8 cellular contexts compared by ENCODE assay signal in the genomic region with DNA sequence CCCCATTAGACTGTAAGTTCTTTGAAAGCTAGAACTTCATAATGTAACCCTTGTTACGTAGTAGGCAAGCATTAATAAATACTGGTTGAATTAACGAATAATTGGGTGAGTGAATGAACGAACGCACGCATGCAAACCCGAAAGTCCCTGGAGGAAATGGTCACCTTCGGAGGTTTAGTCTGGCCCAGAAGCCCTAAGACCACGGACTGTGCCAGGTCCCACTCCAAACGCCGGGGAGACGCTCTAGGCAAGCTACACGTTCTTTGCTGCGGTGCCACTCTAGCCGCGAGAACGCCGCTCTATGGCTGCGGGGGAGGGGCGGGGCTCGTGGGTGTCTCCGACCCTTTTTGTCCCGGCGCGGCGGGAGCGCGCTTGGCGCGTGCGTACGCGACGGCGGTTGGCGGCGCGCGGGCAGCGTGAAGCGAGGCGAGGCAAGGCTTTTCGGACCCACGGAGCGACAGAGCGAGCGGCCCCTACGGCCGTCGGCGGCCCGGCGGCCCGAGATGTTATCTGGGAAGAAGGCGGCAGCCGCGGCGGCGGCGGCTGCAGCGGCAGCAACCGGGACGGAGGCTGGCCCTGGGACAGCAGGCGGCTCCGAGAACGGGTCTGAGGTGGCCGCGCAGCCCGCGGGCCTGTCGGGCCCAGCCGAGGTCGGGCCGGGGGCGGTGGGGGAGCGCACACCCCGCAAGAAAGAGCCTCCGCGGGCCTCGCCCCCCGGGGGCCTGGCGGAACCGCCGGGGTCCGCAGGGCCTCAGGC. TPM values are rescaled to one million over a fixed set of nuclear protein-coding genes. Genes with fewer than 3 reads are reported as not detected.
DNase-seq lines count a peak whose midpoint lies in the region; ATAC-seq and TF ChIP-seq lines count a peak whose summit lies in the region.

A gene (plus strand): TSS at position 375 of the 757 bp plus-strand sequence. CDS start 129 bp downstream, at position 504.

- H2AFZ ChIP-seq in GM23338: peak within 1 kb of the TSS; percentile 77

- no peaks in the 10 kb centered on the region for H3K27me3 ChIP-seq in GM23338 (ENCODE audit: insufficient read depth)
- no peaks in the 10 kb centered on the region for H3K27me3 ChIP-seq in RWPE2 (ENCODE audit: insufficient read depth, poor library complexity, severe bottlenecking)

- peaks cover 6% of the 10 kb centered on the region; the same call in 1 of the 2 replicates for H3K4me1 ChIP-seq in GM23338 (ENCODE audit: insufficient read depth)
- peaks cover 8% of the 10 kb centered on the region for H3K4me1 ChIP-seq in RWPE2 (ENCODE audit: insufficient read depth, poor library complexity, severe bottlenecking)

- DNase-seq in ELF-1 (ENCODE audit: low read depth, low spot score) (peak; percentile 96), GM23338 (ENCODE audit: low spot score) (peak; percentile 98), LHCN-M2 (ENCODE audit: low read depth) (peak; percentile 99), RWPE2 (ENCODE audit: low spot score) (peak; percentile 96), fibroblast of mammary gland (ENCODE audit: low read depth) (peak; percentile 98), natural killer cell (peak; percentile 93)
- peak; percentile 89 for DNase-seq in activated T-helper 2 cell treated with anti-CD3 and anti-CD28 coated beads, Interferon-gamma antibody, Interleukin-2, Interleukin-4, amounts not matched to agents 10 μg/mL and 5 μg/mL and 100 μg/mL, durations not matched to agents 14 hours and 24 hours and 36 hours (ENCODE audit: low spot score)
- peak; percentile 93 for DNase-seq in stimulated activated naive CD4-positive, alpha-beta T cell treated with Interleukin-2 at 50 U/mL for 16 hours (lab: John Stamatoyannopoulos, UW)

- H3K27me3 Mint-ChIP-seq in GM23338 (ENCODE audit: insufficient read depth, low read depth, poor library complexity): no peaks in the 10 kb centered on the region
- H3K27me3 Mint-ChIP-seq in activated T-helper 2 cell treated with anti-CD3 and anti-CD28 coated beads, Interferon-gamma antibody, Interleukin-2, Interleukin-4, amounts not matched to agents 10 μg/mL and 5 μg/mL and 100 μg/mL, durations not matched to agents 14 hours and 24 hours and 36 hours (ENCODE audit: low read depth): peaks cover 2% of the 10 kb centered on the region
- H3K27me3 Mint-ChIP-seq in natural killer cell (ENCODE audit: low read depth in 2 of 2): no peaks in the 10 kb centered on the region

- no peaks in the 10 kb centered on the region for H3F3A ChIP-seq in GM23338 (replicated peaks; ENCODE audit: low read depth)

- H3K9me3 Mint-ChIP-seq in GM23338: peaks cover 27% of the 10 kb centered on the region
- H3K9me3 Mint-ChIP-seq in activated T-helper 2 cell treated with anti-CD3 and anti-CD28 coated beads, Interferon-gamma antibody, Interleukin-2, Interleukin-4, amounts not matched to agents 10 μg/mL and 5 μg/mL and 100 μg/mL, durations not matched to agents 14 hours and 24 hours and 36 hours: peaks cover 19% of the 10 kb centered on the region
- peaks cover 0 to 2% of the 10 kb centered on the region in 2 donors for H3K9me3 Mint-ChIP-seq in natural killer cell

- peak; percentile 98 for ATAC-seq in GM23338
- ATAC-seq in RWPE2 (ENCODE audit: low read depth): peak; percentile 97
- ATAC-seq in natural killer cell: peak; percentile 94 to 99 (median 98)

- peak within 1 kb of the TSS; percentile 99 for H3K27ac Mint-ChIP-seq in GM23338
- peak within 1 kb of the TSS; percentile 85 for H3K27ac Mint-ChIP-seq in activated T-helper 2 cell treated with anti-CD3 and anti-CD28 coated beads, Interferon-gamma antibody, Interleukin-2, Interleukin-4, amounts not matched to agents 10 μg/mL and 5 μg/mL and 100 μg/mL, durations not matched to agents 14 hours and 24 hours and 36 hours
- peak within 1 kb of the TSS; percentile 87 to 94 for H3K27ac Mint-ChIP-seq in natural killer cell

- H3K9me2 ChIP-seq in GM23338 (ENCODE audit: insufficient read depth): no peaks in the 10 kb centered on the region

- peaks cover 3% of the 10 kb centered on the region for H3K9me3 ChIP-seq in RWPE2 (ENCODE audit: severe bottlenecking)

- intact Hi-C loops in activated T-helper 2 cell treated with anti-CD3 and anti-CD28 coated beads, Interferon-gamma antibody, Interleukin-2, Interleukin-4, amounts not matched to agents 10 μg/mL and 5 μg/mL and 100 μg/mL, durations not matched to agents 14 hours and 24 hours and 36 hours (cut with micrococcal nuclease): no loop called here
- intact Hi-C loops in natural killer cell (cut with micrococcal nuclease): no loop called here

- H3K4me1 Mint-ChIP-seq in GM23338: peaks cover 9% of the 10 kb centered on the region
- peaks cover 31% of the 10 kb centered on the region for H3K4me1 Mint-ChIP-seq in activated T-helper 2 cell treated with anti-CD3 and anti-CD28 coated beads, Interferon-gamma antibody, Interleukin-2, Interleukin-4, amounts not matched to agents 10 μg/mL and 5 μg/mL and 100 μg/mL, durations not matched to agents 14 hours and 24 hours and 36 hours (ENCODE audit: low read depth)
- peaks cover 45 to 56% of the 10 kb centered on the region in 2 donors for H3K4me1 Mint-ChIP-seq in natural killer cell

- H3K27ac ChIP-seq in GM23338 (ENCODE audit: low read depth): peak within 1 kb of the TSS; percentile 92
- peak within 1 kb of the TSS; percentile 77 for H3K27ac ChIP-seq in RWPE2 (ENCODE audit: poor library complexity, severe bottlenecking)

- H3K4me3 ChIP-seq in GM23338 (peak within 1 kb of the TSS; percentile 84), RWPE2 (ENCODE audit: severe bottlenecking) (peak within 1 kb of the TSS; percentile 92), fibroblast of mammary gland (ENCODE audit: control insufficient read depth, low read depth, low read length) (peak within 1 kb of the TSS; percentile 95)

- H3K36me3 Mint-ChIP-seq in GM23338 (ENCODE audit: low read depth): peaks cover 40% of the 10 kb centered on the region
- H3K36me3 Mint-ChIP-seq in activated T-helper 2 cell treated with anti-CD3 and anti-CD28 coated beads, Interferon-gamma antibody, Interleukin-2, Interleukin-4, amounts not matched to agents 10 μg/mL and 5 μg/mL and 100 μg/mL, durations not matched to agents 14 hours and 24 hours and 36 hours (ENCODE audit: low read depth): peaks cover 29% of the 10 kb centered on the region
- H3K36me3 Mint-ChIP-seq in natural killer cell: no peaks in the 10 kb centered on the region

- peaks cover 50% of the 10 kb centered on the region for H3K79me2 ChIP-seq in GM23338 (replicated peaks; ENCODE audit: insufficient read depth)

- H4K20me1 ChIP-seq in GM23338 (replicated peaks; ENCODE audit: insufficient read depth): peaks cover 33% of the 10 kb centered on the region

- TF ChIP-seq CTCF in GM23338 (conservative IDR thresholded peaks at IDR 0.05; ENCODE audit: low read depth in 2 of 2) (peak in 1 of 2 experiments; percentile 21; a peak in 1 of 4 replicates), RWPE2 (IDR thresholded peaks at IDR 0.05; ENCODE audit: poor library complexity, severe bottlenecking) (peak; percentile 42), fibroblast of mammary gland (conservative IDR thresholded peaks at IDR 0.05; ENCODE audit: control insufficient read depth, insufficient read depth, low read depth, low read length) (no peak), natural killer cell (IDR thresholded peaks at IDR 0.05) (no peak)

- H3K36me3 ChIP-seq in GM23338 (ENCODE audit: insufficient read depth): peaks cover 6% of the 10 kb centered on the region; the same call in 1 of the 2 replicates
- peaks cover 6% of the 10 kb centered on the region; the same call in 1 of the 2 replicates for H3K36me3 ChIP-seq in RWPE2 (ENCODE audit: low read depth)

- H3K4me2 ChIP-seq in GM23338: peak within 1 kb of the TSS; percentile 90

- peak within 1 kb of the TSS; percentile 96 for H3K4me3 Mint-ChIP-seq in GM23338
- peak within 1 kb of the TSS; percentile 94 for H3K4me3 Mint-ChIP-seq in activated T-helper 2 cell treated with anti-CD3 and anti-CD28 coated beads, Interferon-gamma antibody, Interleukin-2, Interleukin-4, amounts not matched to agents 10 μg/mL and 5 μg/mL and 100 μg/mL, durations not matched to agents 14 hours and 24 hours and 36 hours (ENCODE audit: low read depth)
- H3K4me3 Mint-ChIP-seq in natural killer cell: peak within 1 kb of the TSS; percentile 96

TF ChIP-seq in GM23338, 12 proteins besides CTCF, POLR2A, EP300 and RAD21 (continues in another document):
- TF ChIP-seq STAT1 (IDR thresholded peaks at IDR 0.05; ENCODE audit: unreplicated experiment) (no peak), CREB1 (CRISPR knock-in tag; IDR thresholded peaks at IDR 0.05; ENCODE audit: low read depth) (peak; percentile 82), POLR2AphosphoS5 (IDR thresholded peaks at IDR 0.05; ENCODE audit: low read depth) (peak; percentile 93), EZH2phosphoT487 (IDR thresholded peaks at IDR 0.05; ENCODE audit: unreplicated experiment) (no peak)
- TF ChIP-seq, protein P1, sequence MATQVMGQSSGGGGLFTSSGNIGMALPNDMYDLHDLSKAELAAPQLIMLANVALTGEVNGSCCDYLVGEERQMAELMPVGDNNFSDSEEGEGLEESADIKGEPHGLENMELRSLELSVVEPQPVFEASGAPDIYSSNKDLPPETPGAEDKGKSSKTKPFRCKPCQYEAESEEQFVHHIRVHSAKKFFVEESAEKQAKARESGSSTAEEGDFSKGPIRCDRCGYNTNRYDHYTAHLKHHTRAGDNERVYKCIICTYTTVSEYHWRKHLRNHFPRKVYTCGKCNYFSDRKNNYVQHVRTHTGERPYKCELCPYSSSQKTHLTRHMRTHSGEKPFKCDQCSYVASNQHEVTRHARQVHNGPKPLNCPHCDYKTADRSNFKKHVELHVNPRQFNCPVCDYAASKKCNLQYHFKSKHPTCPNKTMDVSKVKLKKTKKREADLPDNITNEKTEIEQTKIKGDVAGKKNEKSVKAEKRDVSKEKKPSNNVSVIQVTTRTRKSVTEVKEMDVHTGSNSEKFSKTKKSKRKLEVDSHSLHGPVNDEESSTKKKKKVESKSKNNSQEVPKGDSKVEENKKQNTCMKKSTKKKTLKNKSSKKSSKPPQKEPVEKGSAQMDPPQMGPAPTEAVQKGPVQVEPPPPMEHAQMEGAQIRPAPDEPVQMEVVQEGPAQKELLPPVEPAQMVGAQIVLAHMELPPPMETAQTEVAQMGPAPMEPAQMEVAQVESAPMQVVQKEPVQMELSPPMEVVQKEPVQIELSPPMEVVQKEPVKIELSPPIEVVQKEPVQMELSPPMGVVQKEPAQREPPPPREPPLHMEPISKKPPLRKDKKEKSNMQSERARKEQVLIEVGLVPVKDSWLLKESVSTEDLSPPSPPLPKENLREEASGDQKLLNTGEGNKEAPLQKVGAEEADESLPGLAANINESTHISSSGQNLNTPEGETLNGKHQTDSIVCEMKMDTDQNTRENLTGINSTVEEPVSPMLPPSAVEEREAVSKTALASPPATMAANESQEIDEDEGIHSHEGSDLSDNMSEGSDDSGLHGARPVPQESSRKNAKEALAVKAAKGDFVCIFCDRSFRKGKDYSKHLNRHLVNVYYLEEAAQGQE (IDR thresholded peaks at IDR 0.05; ENCODE audit: unreplicated experiment): peak; percentile 4

RNA-seq across cellular contexts. Expression of the gene that starts here (rescaled TPM):
- 252 and 253 TPM in 2 replicates for total RNA-seq in GM23338 (2014; rRNA removed; shearing (Covaris generic))
- polyA plus RNA-seq in GM23338 (2016; fragmentation: Nextera tagmentation; extraction: Ambion mirVana): 76.9 and 86.4 TPM in 2 replicates
- total RNA-seq in LHCN-M2 (2014; rRNA removed) (94.3 and 105 TPM in 2 replicates), natural killer cell (10 to 100 TPM; 33.0 to 45.4 (median 43.8) TPM)
- polyA plus RNA-seq in LHCN-M2 (2012): 48.1 TPM
- 76.6 and 77.8 TPM in 2 replicates for total RNA-seq in activated T-helper 2 cell treated with anti-CD3 and anti-CD28 coated beads, Interferon-gamma antibody, Interleukin-2, Interleukin-4, amounts not matched to agents 10 μg/mL and 5 μg/mL and 100 μg/mL, durations not matched to agents 14 hours and 24 hours and 36 hours

Comparison
In these comparisons a context has a peak if more than half of its experiments do, and no peak if none do; other contexts are left out.
1. Peak in every context shown above with its lines: DNase-seq, ATAC-seq, H3K4me3 ChIP-seq and H3K27ac ChIP-seq.